In the genomic region with DNA sequence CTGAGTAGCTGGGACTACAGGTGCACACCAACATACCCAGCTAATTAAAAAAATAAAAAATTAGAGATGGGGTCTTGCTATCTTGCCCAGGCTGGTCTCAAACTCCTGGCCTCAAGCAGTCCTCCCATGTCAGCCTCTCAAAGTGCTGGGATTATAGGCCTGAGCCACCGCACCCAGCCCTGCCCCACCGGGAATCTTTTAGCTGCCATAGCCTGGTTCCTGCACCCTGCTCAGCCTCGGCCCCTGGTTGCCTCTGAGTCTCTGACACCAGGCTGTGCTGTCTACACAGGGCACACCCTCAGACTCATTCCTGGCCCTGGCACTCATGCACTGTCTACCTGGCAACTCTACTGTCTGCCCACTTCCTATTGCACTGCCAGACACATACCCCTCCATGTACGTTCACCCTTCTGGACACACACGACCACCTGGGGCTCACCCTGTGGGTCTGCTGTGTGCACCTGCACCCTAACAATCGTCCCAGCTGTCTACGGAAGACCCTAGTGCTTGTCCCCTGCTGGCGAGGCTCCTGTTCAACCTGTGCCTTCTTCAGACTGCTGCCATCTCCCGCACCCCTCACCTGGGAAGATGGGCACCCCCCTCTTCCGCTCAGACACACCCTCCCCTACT, we compare ENCODE assay signal across 30 cellular contexts. TPM values are rescaled to one million over a fixed set of nuclear protein-coding genes. Genes with fewer than 3 reads are reported as not detected.
"Had no signal": no experiment of that assay in that cellular context is flagged by ENCODE, and none has a peak within 500 bp of the region (broad histone marks: within the 10 kb centered on the region; RNA-seq: fewer than 3 reads in every experiment).

No MANE protein-coding gene starts in this region.

- H3K36me3 ChIP-seq: gastrocnemius medialis, neutrophil, right lobe of liver, uterus had no signal

- ATAC-seq: activated CD8-positive, alpha-beta memory T cell treated with anti-CD3 and anti-CD28 coated beads, Interleukin-2, amount 10 ng/mL, durations not matched to agents 7 days and 5 days; activated CD8-positive, alpha-beta T cell treated with anti-CD3 and anti-CD28 coated beads for 36 hours; gastrocnemius medialis; left ventricle myocardium superior; natural killer cell; right lobe of liver; T-helper 17 cell had no signal

- H3K9me3 Mint-ChIP-seq: activated B cell treated with CpG ODN at 0.5 μM for 24 hours; activated CD8-positive, alpha-beta T cell treated with anti-CD3 and anti-CD28 coated beads for 36 hours; activated T-helper 1 cell treated with anti-CD3 and anti-CD28 coated beads, Interleukin-12 subunit alpha, Interleukin-12 subunit beta, Interleukin-2, Interleukin-4 antibody, amounts not matched to agents 30 ng/mL and 10 ng/mL and 1 ng/mL, durations not matched to agents 14 hours and 24 hours and 36 hours; mesothelial cell of epicardium; natural killer cell had no signal

- H3K27ac ChIP-seq: gastrocnemius medialis, neutrophil, parathyroid adenoma, right lobe of liver, skin epidermis, testis, uterus had no signal

- H3K36me3 Mint-ChIP-seq: activated CD8-positive, alpha-beta memory T cell treated with anti-CD3 and anti-CD28 coated beads, Interleukin-2, amount 10 ng/mL, durations not matched to agents 7 days and 5 days; activated naive CD8-positive, alpha-beta T cell; mesothelial cell of epicardium; natural killer cell had no signal

- H3K9me3 ChIP-seq: gastrocnemius medialis, neutrophil, right lobe of liver, testis, uterus had no signal

- H3K4me1 ChIP-seq: gastrocnemius medialis, parathyroid adenoma, right lobe of liver, testis, uterus had no signal

- H3K4me3 ChIP-seq: gastrocnemius medialis, right lobe of liver, skin epidermis, testis, uterus had no signal

- H3K4me3 Mint-ChIP-seq: activated B cell treated with CpG ODN at 0.5 μM for 24 hours; activated CD8-positive, alpha-beta memory T cell treated with anti-CD3 and anti-CD28 coated beads, Interleukin-2, amount 10 ng/mL, durations not matched to agents 7 days and 5 days; activated CD8-positive, alpha-beta T cell treated with anti-CD3 and anti-CD28 coated beads for 36 hours; activated naive CD8-positive, alpha-beta T cell; activated T-helper 1 cell treated with anti-CD3 and anti-CD28 coated beads, Interleukin-12 subunit alpha, Interleukin-12 subunit beta, Interleukin-2, Interleukin-4 antibody, amounts not matched to agents 30 ng/mL and 10 ng/mL and 1 ng/mL, durations not matched to agents 14 hours and 24 hours and 36 hours; mesothelial cell of epicardium; natural killer cell; T-helper 17 cell had no signal

- H3K4me1 Mint-ChIP-seq: activated B cell treated with CpG ODN at 0.5 μM for 24 hours; activated CD8-positive, alpha-beta memory T cell treated with anti-CD3 and anti-CD28 coated beads, Interleukin-2, amount 10 ng/mL, durations not matched to agents 7 days and 5 days; mesothelial cell of epicardium; natural killer cell had no signal

- DNase-seq: activated B cell treated with CpG ODN at 0.5 μM for 24 hours; activated CD4-positive, alpha-beta T cell treated with anti-CD3 and anti-CD28 coated beads for 48 hours; activated CD8-positive, alpha-beta memory T cell treated with anti-CD3 and anti-CD28 coated beads, Interleukin-2, amount 10 ng/mL, durations not matched to agents 7 days and 5 days; activated CD8-positive, alpha-beta T cell treated with anti-CD3 and anti-CD28 coated beads for 36 hours; activated gamma-delta T cell; activated T-cell treated with anti-CD3 and anti-CD28 coated beads for 4 hours; central memory CD4-positive, alpha-beta T cell; dermis blood vessel endothelial cell; effector CD8-positive, alpha-beta T cell; gastrocnemius medialis; head of caudate nucleus; hypothalamus; left ventricle myocardium superior; mammary epithelial cell; natural killer cell; right lobe of liver; stimulated activated CD4-positive, alpha-beta T cell treated with anti-CD3 and anti-CD28 coated beads, Interleukin-1b, Interleukin-23, amount 100 ng/mL, for 48 hours; T-helper 17 cell; testis; trophoblast cell; uterus had no signal

- H3K27ac Mint-ChIP-seq: activated B cell treated with CpG ODN at 0.5 μM for 24 hours; activated CD8-positive, alpha-beta memory T cell treated with anti-CD3 and anti-CD28 coated beads, Interleukin-2, amount 10 ng/mL, durations not matched to agents 7 days and 5 days; activated CD8-positive, alpha-beta T cell treated with anti-CD3 and anti-CD28 coated beads for 36 hours; activated naive CD8-positive, alpha-beta T cell; activated T-helper 1 cell treated with anti-CD3 and anti-CD28 coated beads, Interleukin-12 subunit alpha, Interleukin-12 subunit beta, Interleukin-2, Interleukin-4 antibody, amounts not matched to agents 30 ng/mL and 10 ng/mL and 1 ng/mL, durations not matched to agents 14 hours and 24 hours and 36 hours; mesothelial cell of epicardium; natural killer cell; T-helper 17 cell had no signal

- H3K27me3 ChIP-seq: right lobe of liver, testis, uterus had no signal

RNA-seq across cellular contexts. Expression of a gene that starts 1.4 kb away (rescaled TPM):
- total RNA-seq: activated B cell treated with CpG ODN at 0.5 μM for 24 hours; activated CD8-positive, alpha-beta memory T cell treated with anti-CD3 and anti-CD28 coated beads, Interleukin-2, amount 10 ng/mL, durations not matched to agents 7 days and 5 days; activated CD8-positive, alpha-beta T cell treated with anti-CD3 and anti-CD28 coated beads for 36 hours; activated T-helper 1 cell treated with anti-CD3 and anti-CD28 coated beads, Interleukin-12 subunit alpha, Interleukin-12 subunit beta, Interleukin-2, Interleukin-4 antibody, amounts not matched to agents 30 ng/mL and 10 ng/mL and 1 ng/mL, durations not matched to agents 14 hours and 24 hours and 36 hours; astrocyte; dermis blood vessel endothelial cell; gastrocnemius medialis; left ventricle myocardium superior; mammary epithelial cell; mesothelial cell of epicardium; natural killer cell; pulmonary artery endothelial cell; right lobe of liver; T-helper 17 cell; testis; uterus had no signal
- polyA plus RNA-seq: esophagus, mammary epithelial cell had no signal
